In the genomic region with DNA sequence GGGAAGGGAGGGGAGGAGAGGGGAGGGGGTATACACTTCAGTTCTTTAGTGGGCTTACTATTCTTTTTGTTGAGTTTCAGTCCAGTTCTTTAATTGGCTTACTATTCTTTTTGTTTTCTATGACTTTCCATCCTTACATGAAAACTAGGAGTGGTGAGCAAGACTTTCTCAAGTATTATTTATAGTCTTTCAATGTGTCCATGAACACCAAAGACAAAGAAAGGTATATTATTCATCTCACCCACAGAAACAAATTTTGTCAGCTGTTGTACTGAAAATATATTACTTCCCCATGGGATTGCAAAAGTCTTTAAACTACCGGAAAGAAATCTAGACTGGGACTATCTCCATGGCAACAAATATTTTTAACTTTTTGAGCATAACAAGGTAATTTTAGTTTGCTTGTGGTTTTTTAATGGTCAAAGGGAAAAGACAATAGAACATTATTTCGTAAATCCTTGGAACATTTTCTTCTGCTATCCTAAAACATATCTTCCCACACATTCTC, we compare ENCODE assay signal across 9 cellular contexts. TPM values are rescaled to one million over a fixed set of nuclear protein-coding genes. Genes with fewer than 3 reads are reported as not detected.
DNase-seq lines count a peak whose midpoint lies in the region; ATAC-seq and TF ChIP-seq lines count a peak whose summit lies in the region.
"Had no signal": no experiment of that assay in that cellular context is flagged by ENCODE, and none has a peak within 500 bp of the region (broad histone marks: within the 10 kb centered on the region; RNA-seq: fewer than 3 reads in every experiment).

No MANE protein-coding gene starts in this region.

- H3K4me1 Mint-ChIP-seq in HFFc6 (ENCODE audit: low read depth) (peaks cover 37% of the 10 kb centered on the region), endothelial cell (ENCODE audit: unreplicated experiment) (no peaks in the 10 kb centered on the region)
- peaks cover 9% of the 10 kb centered on the region for H3K4me1 Mint-ChIP-seq in activated T-helper 17 cell treated with anti-CD3 and anti-CD28 coated beads, Interleukin-2, amount 50 U/mL, for 72 hours
- H3K4me1 Mint-ChIP-seq in activated CD4-positive, alpha-beta T cell treated with anti-CD3 and anti-CD28 coated beads, Interleukin-2, amount 10 ng/mL, durations not matched to agents 24 days and 14 days = peaks cover 19% of the 10 kb centered on the region

- intact Hi-C loops in left cardiac atrium (cut with DNase I) = no loop called here
- intact Hi-C loops in stomach (cut with DNase I; ENCODE audit: low total_unique reads) = no loop called here
- intact Hi-C loops in activated CD4-positive, alpha-beta T cell treated with anti-CD3 and anti-CD28 coated beads, Interleukin-2, amount 10 ng/mL, durations not matched to agents 24 days and 14 days (cut with micrococcal nuclease) = no loop called here

- H3K4me3 ChIP-seq in stomach = no peak overlapping the region

- no peaks in the 10 kb centered on the region for H3K9me3 ChIP-seq in stomach

- peak; percentile 43 for ATAC-seq in activated T-helper 17 cell treated with anti-CD3 and anti-CD28 coated beads, Interleukin-2, amount 50 U/mL, for 72 hours (replicated peaks)
- peak; percentile 34 to 75 for ATAC-seq in left cardiac atrium

- no peak for TF ChIP-seq POLR2A in stomach (IDR thresholded peaks at IDR 0.05)

- H3K36me3 Mint-ChIP-seq in HFFc6 (ENCODE audit: low read depth) (peaks cover 11% of the 10 kb centered on the region), endothelial cell (ENCODE audit: low read depth, unreplicated experiment) (no peaks in the 10 kb centered on the region)
- H3K36me3 Mint-ChIP-seq in activated T-helper 17 cell treated with anti-CD3 and anti-CD28 coated beads, Interleukin-2, amount 50 U/mL, for 72 hours (ENCODE audit: low read depth) = peaks cover 85% of the 10 kb centered on the region
- H3K36me3 Mint-ChIP-seq in activated CD4-positive, alpha-beta T cell treated with anti-CD3 and anti-CD28 coated beads, Interleukin-2, amount 10 ng/mL, durations not matched to agents 24 days and 14 days (ENCODE audit: low read depth) = peaks cover 33% of the 10 kb centered on the region

- H3K27ac ChIP-seq in stomach = peak overlapping the region in 3 of 5 donors; percentile 3 to 22 (median 17)

- no peak overlapping the region for H3K4me3 Mint-ChIP-seq in HFFc6
- H3K4me3 Mint-ChIP-seq in activated T-helper 17 cell treated with anti-CD3 and anti-CD28 coated beads, Interleukin-2, amount 50 U/mL, for 72 hours = no peak overlapping the region
- no peak overlapping the region for H3K4me3 Mint-ChIP-seq in activated CD4-positive, alpha-beta T cell treated with anti-CD3 and anti-CD28 coated beads, Interleukin-2, amount 10 ng/mL, durations not matched to agents 24 days and 14 days
- no peak overlapping the region for H3K4me3 Mint-ChIP-seq in endothelial cell (ENCODE audit: unreplicated experiment)
- H3K4me3 Mint-ChIP-seq: brain had no signal

- TF ChIP-seq CTCF in HFFc6 (IDR thresholded peaks at IDR 0.05) (no peak), stomach (IDR thresholded peaks at IDR 0.05) (no peak), endothelial cell (IDR thresholded peaks at IDR 0.05; ENCODE audit: unreplicated experiment) (no peak)

- no peak for TF ChIP-seq EP300 in stomach (IDR thresholded peaks at IDR 0.05)

- no peaks in the 10 kb centered on the region for H3K9me3 Mint-ChIP-seq in HFFc6
- no peaks in the 10 kb centered on the region for H3K9me3 Mint-ChIP-seq in activated T-helper 17 cell treated with anti-CD3 and anti-CD28 coated beads, Interleukin-2, amount 50 U/mL, for 72 hours
- no peaks in the 10 kb centered on the region for H3K9me3 Mint-ChIP-seq in activated CD4-positive, alpha-beta T cell treated with anti-CD3 and anti-CD28 coated beads, Interleukin-2, amount 10 ng/mL, durations not matched to agents 24 days and 14 days
- no peaks in the 10 kb centered on the region for H3K9me3 Mint-ChIP-seq in endothelial cell (ENCODE audit: unreplicated experiment)
- H3K9me3 Mint-ChIP-seq: brain had no signal

- H3K27me3 ChIP-seq in stomach = no peaks in the 10 kb centered on the region

- 63 to 84% (median 70%) methylated on average over 2 of the region's 2 CpGs for WGBS in stomach, 5 donors

- DNase-seq in HFFc6 (peak; percentile 82), left cardiac atrium (no peak), stomach (no peak), endothelial cell (ENCODE audit: low spot score) (no peak), HUDEP-2 (lab: John Stamatoyannopoulos, UW; ENCODE audit: unreplicated experiment in 76 of 76) (no peak), T-helper 1 cell (no peak)
- no peak for DNase-seq in activated CD4-positive, alpha-beta T cell treated with anti-CD3 and anti-CD28 coated beads, Interleukin-2, amount 10 ng/mL, durations not matched to agents 24 days and 14 days

- peaks cover under 1 to 53% (median 39%) of the 10 kb centered on the region in 4 donors for H3K36me3 ChIP-seq in stomach

- H3K27me3 Mint-ChIP-seq in HFFc6 (ENCODE audit: insufficient read depth) (no peaks in the 10 kb centered on the region), endothelial cell (ENCODE audit: unreplicated experiment) (no peaks in the 10 kb centered on the region)
- H3K27me3 Mint-ChIP-seq in activated T-helper 17 cell treated with anti-CD3 and anti-CD28 coated beads, Interleukin-2, amount 50 U/mL, for 72 hours = no peaks in the 10 kb centered on the region
- H3K27me3 Mint-ChIP-seq in activated CD4-positive, alpha-beta T cell treated with anti-CD3 and anti-CD28 coated beads, Interleukin-2, amount 10 ng/mL, durations not matched to agents 24 days and 14 days = no peaks in the 10 kb centered on the region
- H3K27me3 Mint-ChIP-seq: brain had no signal

- H3K27ac Mint-ChIP-seq in HFFc6 (peak overlapping the region; percentile 83), endothelial cell (ENCODE audit: unreplicated experiment) (no peak overlapping the region)
- peak overlapping the region; percentile 66 for H3K27ac Mint-ChIP-seq in activated T-helper 17 cell treated with anti-CD3 and anti-CD28 coated beads, Interleukin-2, amount 50 U/mL, for 72 hours
- no peak overlapping the region for H3K27ac Mint-ChIP-seq in activated CD4-positive, alpha-beta T cell treated with anti-CD3 and anti-CD28 coated beads, Interleukin-2, amount 10 ng/mL, durations not matched to agents 24 days and 14 days

- peaks cover 0 to 33% (median 0%) of the 10 kb centered on the region in 4 donors for H3K4me1 ChIP-seq in stomach

RNA-seq across cellular contexts. Expression of a gene that starts 17.6 kb away (rescaled TPM):
- 10 to 100 TPM; 16.0 to 20.0 (median 19.4) TPM for total RNA-seq in HFFc6 (2021; fragmentation: NEBNext Ultra II Directional; extraction: Animal tissue kit (Norgen Biotek cat#: 25700))
- total RNA-seq in activated T-helper 17 cell treated with anti-CD3 and anti-CD28 coated beads, Interleukin-2, amount 50 U/mL, for 72 hours = 10 to 100 TPM; 22.7 to 31.2 TPM
- total RNA-seq in left cardiac atrium = 10 to 100 TPM; 14.1 to 22.6 TPM
- total RNA-seq in stomach = 10 to 100 TPM; 11.7 to 46.1 (median 24.1) TPM
- 1 to 10 TPM; 4.0 to 5.7 (median 5.5) TPM for polyA plus RNA-seq in stomach
- 25.6 and 26.5 TPM in 2 replicates for total RNA-seq in activated CD4-positive, alpha-beta T cell treated with anti-CD3 and anti-CD28 coated beads, Interleukin-2, amount 10 ng/mL, durations not matched to agents 24 days and 14 days
- 39.7 TPM for total RNA-seq in endothelial cell (ENCODE audit: unreplicated experiment)

Comparison
In these comparisons a context has a peak if more than half of its experiments do, and no peak if none do; other contexts are left out.
1. H3K27ac Mint-ChIP-seq: peak in HFFc6 (single experiment) and activated T-helper 17 cell treated with anti-CD3 and anti-CD28 coated beads, Interleukin-2, amount 50 U/mL, for 72 hours (single experiment); none in activated CD4-positive, alpha-beta T cell treated with anti-CD3 and anti-CD28 coated beads, Interleukin-2, amount 10 ng/mL, durations not matched to agents 24 days and 14 days (single experiment) and endothelial cell (single experiment).